ENCODE assay signal across 9 cellular contexts in the genomic region with DNA sequence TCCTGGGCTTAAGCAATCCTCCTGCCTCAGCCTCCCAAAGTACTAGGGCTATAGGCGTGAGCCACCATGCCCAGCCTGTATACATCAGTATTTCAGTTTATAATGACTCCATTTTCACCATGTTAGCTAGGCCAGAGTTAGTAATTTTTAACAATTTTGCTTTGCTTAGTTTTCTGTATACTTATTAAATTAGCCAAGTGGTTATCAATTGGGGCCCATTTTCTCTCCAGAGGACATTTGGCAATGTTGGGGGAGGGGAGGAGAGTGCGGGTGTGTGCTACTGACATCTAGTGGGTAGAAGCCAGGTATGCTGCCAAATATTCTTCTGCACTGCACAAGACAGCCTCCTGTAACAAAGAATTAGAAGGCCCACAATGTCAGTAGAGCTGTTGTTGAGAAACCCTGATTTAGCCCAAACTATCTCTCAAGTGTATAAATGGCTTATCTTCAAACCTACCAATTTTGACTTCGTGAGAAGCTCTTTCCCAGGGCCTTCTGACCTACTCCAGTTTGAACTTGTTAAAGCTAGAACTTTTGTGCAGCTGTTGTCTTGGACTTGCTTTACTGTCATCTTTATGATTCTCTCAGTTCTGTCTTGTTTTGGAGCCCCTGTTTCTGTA. TPM values are rescaled to one million over a fixed set of nuclear protein-coding genes. Genes with fewer than 3 reads are reported as not detected.
DNase-seq lines count a peak whose midpoint lies in the region; ATAC-seq, FAIRE-seq and TF ChIP-seq lines count a peak whose summit lies in the region.
"Had no signal": no experiment of that assay in that cellular context is flagged by ENCODE, and none has a peak within 500 bp of the region (broad histone marks: within the 10 kb centered on the region; RNA-seq: fewer than 3 reads in every experiment).

No MANE protein-coding gene starts in this region.

- BruUV-seq in GM12878 (replicated peaks; lab: Mats Ljungman, UMichigan): no TSS peak

- POLR2A ChIA-PET in HEK293T (lab: Yijun Ruan, JAX): interaction anchor here (2.5 kb wide), 1 partner anchor 8 kb away, joined by 15 read pairs; the partner anchor contains the start of gene USP47
- POLR2A ChIA-PET in GM12878 (lab: Charles Lee): interaction anchor here (1.4 kb wide), 1 partner anchor 21 kb away, joined by 3 read pairs; no protein-coding TSS in a partner anchor

- peak; percentile 64 for TF ChIP-seq RAD21 in GM12878 (IDR thresholded peaks at IDR 0.05; ENCODE audit: insufficient read depth, low read depth, low read length)

- ATAC-seq in GM12878: peak; percentile 82

- peak; percentile 49 for FAIRE-seq in GM12878 (lab: Jason Lieb, UNC)
- FAIRE-seq: islet of Langerhans had no signal

- H2AFZ ChIP-seq in GM12878 (ENCODE audit: control insufficient read depth, low read depth, low read length): no peak overlapping the region

- peaks cover 97% of the 10 kb centered on the region for H3K79me2 ChIP-seq in GM12878 (ENCODE audit: control insufficient read depth, insufficient read depth, low read length)

- peak overlapping the region; percentile 23; the same call in 1 of the 2 replicates for H3K27ac ChIP-seq in GM12878 (ENCODE audit: control insufficient read depth, insufficient read depth)

- H3K36me3 ChIP-seq in GM12878 (ENCODE audit: control insufficient read depth in 2 of 2, insufficient read depth in 2 of 2, low read length in 1 of 2): no peaks in the 10 kb centered on the region
- no peaks in the 10 kb centered on the region for H3K36me3 ChIP-seq in kidney epithelial cell (ENCODE audit: control insufficient read depth, insufficient read depth, low read length)

- H3K27me3 ChIP-seq in GM12878 (replicated peaks in 1 of 2; ENCODE audit: control insufficient read depth in 2 of 2, insufficient read depth in 2 of 2, low read length in 1 of 2) (no peaks in the 10 kb centered on the region), kidney epithelial cell (ENCODE audit: control insufficient read depth, insufficient read depth, low read length) (no peaks in the 10 kb centered on the region)

- H3K4me1 ChIP-seq in GM12878 (ENCODE audit: control insufficient read depth, insufficient read depth, low read length): peaks cover 5% of the 10 kb centered on the region; the same call in 1 of the 2 replicates

- TF ChIP-seq CTCF in GM12878 (IDR thresholded peaks at IDR 0.05 in 2 of 3, conservative IDR thresholded peaks at IDR 0.05 in 1 of 3; ENCODE audit: control insufficient read depth in 2 of 3, extremely low read depth in 1 of 3, insufficient read depth in 1 of 3, low read depth in 3 of 3, low read length in 3 of 3) (peak; percentile 84 to 85 (median 85)), kidney epithelial cell (IDR thresholded peaks at IDR 0.05; ENCODE audit: insufficient read depth, low read length, poor library complexity, severe bottlenecking) (peak; percentile 83)

- CTCF ChIA-PET in HEK293T (lab: Yijun Ruan, JAX) (interaction anchor here (0.5 to 1.1 kb wide), 4 partner anchors 10 to 57 kb away, joined by 3 to 4 read pairs (median 3); no protein-coding TSS in a partner anchor), GM12878 (lab: Yijun Ruan, JAX) (interaction anchor here (0.6 to 13.4 kb wide), 25 partner anchors 9 to 822 kb away, joined by 3 to 211 read pairs (median 4); no protein-coding TSS in a partner anchor)

- H4K20me1 ChIP-seq in GM12878 (ENCODE audit: control insufficient read depth, insufficient read depth): no peaks in the 10 kb centered on the region

- no peak for TF ChIP-seq POLR2A in GM12878 (IDR thresholded peaks at IDR 0.05; ENCODE audit: low read depth, low read length)

- WGBS in GM12878 (ENCODE audit: insufficient coverage, insufficient replicate concordance, low lambda C conversion rate, missing lambda C conversion rate): 35% methylated on average over 3 of the region's 3 CpGs

- RAD21 ChIA-PET in GM12878 (lab: Charles Lee; ENCODE audit: unreplicated experiment): interaction anchor here (0.8 to 1.7 kb wide), 9 partner anchors 12 to 70 kb away, joined by 3 to 12 read pairs (median 5); no protein-coding TSS in a partner anchor

- SMC1A ChIA-PET in GM12878 (lab: Charles Lee; ENCODE audit: uncharacterized antibody, unreplicated experiment): interaction anchor here (0.6 to 4.1 kb wide), 18 partner anchors 8 to 377 kb away, joined by 3 to 38 read pairs (median 4); partner anchors contain the start of gene GALNT18

- in situ Hi-C loops in GM12878 (cut with MboI): no loop called here

- no peaks in the 10 kb centered on the region for H3K9me3 ChIP-seq in GM12878 (replicated peaks; ENCODE audit: control insufficient read depth, insufficient read depth, low read length)

- peak overlapping the region; percentile 30; the same call in 1 of the 2 replicates for H3K4me2 ChIP-seq in GM12878 (ENCODE audit: control insufficient read depth, insufficient read depth)

- no peak overlapping the region for H3K9ac ChIP-seq in GM12878 (ENCODE audit: control insufficient read depth, insufficient read depth, low read length)

- intact Hi-C loops in GM12878 (cut with micrococcal nuclease; ENCODE audit: unreplicated experiment): loop anchor here (2.0 to 10.0 kb wide), 2 partner anchors 50 to 994 kb away; partner anchors contain the start of gene ZBED5

- H3K4me3 ChIP-seq in GM12878 (no peak overlapping the region; the same call in 1 of the 2 replicates), kidney epithelial cell (ENCODE audit: low read depth, low read length) (no peak overlapping the region)

- DNase-seq in NCI-H2107 treated with DMSO at 0.1 percent for 48 hours (lab: John Stamatoyannopoulos, UW; ENCODE audit: unreplicated experiment): peak; percentile 40
- no peak for DNase-seq in NCI-H2107 (lab: John Stamatoyannopoulos, UW)
- DNase-seq in HEK293T (ENCODE audit: extremely low spot score): peak; percentile 45
- peak; percentile 86 for DNase-seq in NAMALWA (ENCODE audit: low spot score)
- DNase-seq in T-helper 22 cell (ENCODE audit: low read depth): peak; percentile 26
- peak; percentile 38 for DNase-seq in GM12878 (ENCODE audit: low read depth, low spot score)
- no peak for DNase-seq in kidney epithelial cell (ENCODE audit: low read depth)
- DNase-seq in stimulated activated CD4-positive, alpha-beta T cell treated with anti-CD3 and anti-CD28 coated beads, Interleukin-2, amount 100 ng/mL, for 48 hours: peak; percentile 49 to 61

- no peak for TF ChIP-seq EP300 in GM12878 (IDR thresholded peaks at IDR 0.05; ENCODE audit: borderline replicate concordance in 1 of 2, control insufficient read depth in 1 of 2, low read depth in 2 of 2, low read length in 2 of 2)

TF ChIP-seq in HEK293T, 16 proteins besides CTCF, POLR2A, EP300 and RAD21 (continues in another document):
- TF ChIP-seq FOXA1 (IDR thresholded peaks at IDR 0.05): no peak
- TF ChIP-seq ELF4 (IDR thresholded peaks at IDR 0.05): no peak
- no peak for TF ChIP-seq ZNF384 (IDR thresholded peaks at IDR 0.05)
- no peak for TF ChIP-seq NFRKB (IDR thresholded peaks at IDR 0.05)
- TF ChIP-seq ARNT (IDR thresholded peaks at IDR 0.05): no peak
- TF ChIP-seq SP1 (IDR thresholded peaks at IDR 0.05): no peak
- TF ChIP-seq HDGF (IDR thresholded peaks at IDR 0.05; ENCODE audit: borderline replicate concordance): no peak
- no peak for TF ChIP-seq L3MBTL2 (conservative IDR thresholded peaks at IDR 0.05)
- no peak for TF ChIP-seq FOXK2 (IDR thresholded peaks at IDR 0.05)

TF ChIP-seq in GM12878, 131 proteins besides CTCF, POLR2A, EP300 and RAD21 (continues in another document):
- 0 out of 2 replicates have a peak, but pooled peaks have one; percentile 22 for TF ChIP-seq FOXM1 (IDR thresholded peaks at IDR 0.05; ENCODE audit: low read depth, low read length)
- peak; percentile 42; the same call in 1 of the 2 replicates for TF ChIP-seq RUNX3 (IDR thresholded peaks at IDR 0.05; ENCODE audit: low read length)
- TF ChIP-seq USF1 (IDR thresholded peaks at IDR 0.05; ENCODE audit: borderline replicate concordance, extremely low read length, insufficient read depth, low read depth, low read length): no peak
- TF ChIP-seq NFXL1 (IDR thresholded peaks at IDR 0.05; ENCODE audit: borderline replicate concordance): no peak
- 0 out of 2 replicates have a peak, but pooled peaks have one; percentile 19 for TF ChIP-seq CREB1 (IDR thresholded peaks at IDR 0.05; ENCODE audit: low read depth)
- peak; percentile 75; the same call in 1 of the 2 replicates for TF ChIP-seq SMARCA5 (IDR thresholded peaks at IDR 0.05)
- no peak for TF ChIP-seq MYC (IDR thresholded peaks at IDR 0.05; ENCODE audit: insufficient read depth, insufficient read length, insufficient replicate concordance, low read length, severe bottlenecking)
- TF ChIP-seq BCL11A (IDR thresholded peaks at IDR 0.05; ENCODE audit: low read depth, low read length): no peak
- TF ChIP-seq TBL1XR1 (IDR thresholded peaks at IDR 0.05; ENCODE audit: low read depth, low read length): no peak
- TF ChIP-seq CHD2 (IDR thresholded peaks at IDR 0.05; ENCODE audit: borderline replicate concordance, low read depth, low read length): peak; percentile 91

RNA-seq across cellular contexts. Expression of gene USP47, which starts 7.5 kb away (rescaled TPM):
- 213 and 244 TPM in 2 replicates for total RNA-seq in GM12878 (2013; cell fraction: nucleolus; rRNA removed)
- 50.0 and 54.0 TPM in 2 replicates for total RNA-seq in GM12878 (2014; rRNA removed)
- 54.0 and 54.2 TPM in 2 replicates for total RNA-seq in GM12878 (2014; rRNA removed; fragmentation: Illumina TruSeq; extraction: Trizol)
- 28.7 and 33.9 TPM in 2 replicates for total RNA-seq in GM12878 (2021)
- polyA plus RNA-seq in GM12878 (2011; ENCODE audit: low read depth): 16.6 TPM
- 25.7 and 42.5 TPM in 2 replicates for polyA plus RNA-seq in GM12878 (2011; rRNA removed)
- 8.9 and 10.5 TPM in 2 replicates for polyA plus RNA-seq in GM12878 (2011; cell fraction: cytosol; rRNA removed)
- 35.4 and 37.1 TPM in 2 replicates for polyA plus RNA-seq in GM12878 (2011; cell fraction: nucleus; rRNA removed)
- 25.5 and 29.9 TPM in 2 replicates for polyA plus RNA-seq in GM12878 (2012)
- 34.4 and 53.3 TPM in 2 replicates for polyA plus RNA-seq in GM12878 (2014; fragmentation: Illumina TruSeq; extraction: Trizol)
- polyA plus RNA-seq in GM12878 (2014; fragmentation: Nextera tagmentation; extraction: Ambion mirVana): 10 to 100 TPM; 13.9 to 14.8 TPM
- 23.1 and 27.2 TPM in 2 replicates for polyA plus RNA-seq in GM12878 (2014; rRNA removed)
- polyA plus RNA-seq in GM12878 (2016; fragmentation: Nextera tagmentation; extraction: Ambion mirVana): 10 to 100 TPM; 36.2 to 38.8 TPM
- polyA minus RNA-seq in GM12878 (2011; rRNA and poly(A)+ RNA removed): 34.3 and 45.4 TPM in 2 replicates
- polyA minus RNA-seq in GM12878 (2011; cell fraction: cytosol; rRNA and poly(A)+ RNA removed): 11.1 and 13.4 TPM in 2 replicates
- polyA minus RNA-seq in GM12878 (2011; cell fraction: nucleus; rRNA and poly(A)+ RNA removed): 57.3 and 80.4 TPM in 2 replicates
- total RNA-seq in kidney epithelial cell: 46.3 and 46.5 TPM in 2 replicates

Comparison
In these comparisons a context has a peak if more than half of its experiments do, and no peak if none do; other contexts are left out.
1. DNase-seq: peak in NCI-H2107 treated with DMSO at 0.1 percent for 48 hours (single experiment), HEK293T (single experiment), NAMALWA (single experiment), T-helper 22 cell (single experiment), GM12878 (single experiment) and stimulated activated CD4-positive, alpha-beta T cell treated with anti-CD3 and anti-CD28 coated beads, Interleukin-2, amount 100 ng/mL, for 48 hours (2 of 2); none in NCI-H2107 (single experiment) and kidney epithelial cell (single experiment).